In the genomic region with DNA sequence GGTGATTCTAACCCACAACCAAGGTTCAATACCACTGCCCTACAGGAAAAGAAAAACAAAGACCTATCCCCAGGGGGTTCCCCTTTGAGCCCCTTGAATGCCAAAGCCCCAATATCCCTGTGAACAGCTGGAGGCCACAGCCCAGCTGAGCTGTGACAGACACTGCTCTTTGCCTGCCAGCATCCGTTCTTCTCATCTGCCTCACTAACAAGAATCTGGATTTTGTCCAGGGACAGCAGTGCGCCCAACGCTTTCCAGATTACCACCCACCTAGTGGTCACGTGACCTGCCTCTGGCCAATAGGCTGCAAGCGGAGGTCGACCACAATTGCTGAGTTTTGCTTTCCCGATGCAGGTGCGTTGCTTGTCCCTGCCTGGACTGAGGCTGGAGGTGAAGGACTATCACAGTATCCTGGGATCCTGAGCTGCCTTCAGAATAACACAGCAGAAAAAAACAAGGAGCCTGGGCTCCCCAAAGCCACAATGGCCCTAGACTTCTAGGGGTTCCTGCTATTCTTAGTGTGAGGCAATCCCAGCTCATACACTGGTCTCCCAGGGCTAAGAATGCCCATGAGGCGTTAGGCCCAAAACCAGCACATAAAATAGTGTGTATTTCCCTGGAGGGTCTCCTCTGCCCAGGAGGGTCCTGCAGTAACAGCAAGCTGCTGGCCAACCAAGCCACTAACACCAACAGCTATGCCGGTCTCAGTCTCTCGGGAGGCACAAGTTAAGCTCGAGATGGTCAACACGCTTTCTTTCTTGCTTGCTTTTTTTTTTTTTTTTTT, we compare ENCODE assay signal across 1 cellular context.
TF ChIP-seq lines count a peak whose summit lies in the region.

No MANE protein-coding gene starts in this region.

TF ChIP-seq in WTC11, 78 proteins besides CTCF, POLR2A, EP300 and RAD21 (continued from another document):
- TF ChIP-seq, protein P1, sequence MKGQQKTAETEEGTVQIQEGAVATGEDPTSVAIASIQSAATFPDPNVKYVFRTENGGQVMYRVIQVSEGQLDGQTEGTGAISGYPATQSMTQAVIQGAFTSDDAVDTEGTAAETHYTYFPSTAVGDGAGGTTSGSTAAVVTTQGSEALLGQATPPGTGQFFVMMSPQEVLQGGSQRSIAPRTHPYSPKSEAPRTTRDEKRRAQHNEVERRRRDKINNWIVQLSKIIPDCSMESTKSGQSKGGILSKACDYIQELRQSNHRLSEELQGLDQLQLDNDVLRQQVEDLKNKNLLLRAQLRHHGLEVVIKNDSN (CRISPR knock-in tag; IDR thresholded peaks at IDR 0.05) = peak; percentile 94
- TF ChIP-seq FOXK1 (CRISPR knock-in tag; IDR thresholded peaks at IDR 0.05) (0 out of 2 replicates have a peak, but pooled peaks have one; percentile 37), ZBTB21 (CRISPR knock-in tag; IDR thresholded peaks at IDR 0.05; ENCODE audit: borderline replicate concordance) (no peak), GRHL2 (CRISPR knock-in tag; IDR thresholded peaks at IDR 0.05; ENCODE audit: insufficient replicate concordance, severe bottlenecking) (no peak), SP1 (CRISPR knock-in tag; conservative IDR thresholded peaks at IDR 0.05) (peak; percentile 38; the same call in 1 of the 2 replicates), TEAD1 (CRISPR knock-in tag; IDR thresholded peaks at IDR 0.05) (peak; percentile 72), ZNF416 (CRISPR knock-in tag; IDR thresholded peaks at IDR 0.05) (no peak), RELA (CRISPR knock-in tag; IDR thresholded peaks at IDR 0.05; ENCODE audit: borderline replicate concordance) (no peak), TEAD4 (CRISPR knock-in tag; IDR thresholded peaks at IDR 0.05) (no peak), IRF2 (CRISPR knock-in tag; IDR thresholded peaks at IDR 0.05; ENCODE audit: borderline replicate concordance, low read depth) (no peak), RORB (CRISPR knock-in tag; IDR thresholded peaks at IDR 0.05) (no peak), CBFB (CRISPR knock-in tag; IDR thresholded peaks at IDR 0.05; ENCODE audit: low read depth) (no peak), ELF4 (CRISPR knock-in tag; IDR thresholded peaks at IDR 0.05; ENCODE audit: low read depth) (no peak), ETV6 (CRISPR knock-in tag; IDR thresholded peaks at IDR 0.05) (peak; percentile 63; the same call in 1 of the 2 replicates)
- TF ChIP-seq, protein P2, sequence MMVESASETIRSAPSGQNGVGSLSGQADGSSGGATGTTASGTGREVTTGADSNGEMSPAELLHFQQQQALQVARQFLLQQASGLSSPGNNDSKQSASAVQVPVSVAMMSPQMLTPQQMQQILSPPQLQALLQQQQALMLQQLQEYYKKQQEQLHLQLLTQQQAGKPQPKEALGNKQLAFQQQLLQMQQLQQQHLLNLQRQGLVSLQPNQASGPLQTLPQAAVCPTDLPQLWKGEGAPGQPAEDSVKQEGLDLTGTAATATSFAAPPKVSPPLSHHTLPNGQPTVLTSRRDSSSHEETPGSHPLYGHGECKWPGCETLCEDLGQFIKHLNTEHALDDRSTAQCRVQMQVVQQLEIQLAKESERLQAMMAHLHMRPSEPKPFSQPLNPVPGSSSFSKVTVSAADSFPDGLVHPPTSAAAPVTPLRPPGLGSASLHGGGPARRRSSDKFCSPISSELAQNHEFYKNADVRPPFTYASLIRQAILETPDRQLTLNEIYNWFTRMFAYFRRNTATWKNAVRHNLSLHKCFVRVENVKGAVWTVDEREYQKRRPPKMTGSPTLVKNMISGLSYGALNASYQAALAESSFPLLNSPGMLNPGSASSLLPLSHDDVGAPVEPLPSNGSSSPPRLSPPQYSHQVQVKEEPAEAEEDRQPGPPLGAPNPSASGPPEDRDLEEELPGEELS (CRISPR knock-in tag; IDR thresholded peaks at IDR 0.05) = no peak
- TF ChIP-seq, protein P3, sequence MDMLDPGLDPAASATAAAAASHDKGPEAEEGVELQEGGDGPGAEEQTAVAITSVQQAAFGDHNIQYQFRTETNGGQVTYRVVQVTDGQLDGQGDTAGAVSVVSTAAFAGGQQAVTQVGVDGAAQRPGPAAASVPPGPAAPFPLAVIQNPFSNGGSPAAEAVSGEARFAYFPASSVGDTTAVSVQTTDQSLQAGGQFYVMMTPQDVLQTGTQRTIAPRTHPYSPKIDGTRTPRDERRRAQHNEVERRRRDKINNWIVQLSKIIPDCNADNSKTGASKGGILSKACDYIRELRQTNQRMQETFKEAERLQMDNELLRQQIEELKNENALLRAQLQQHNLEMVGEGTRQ (CRISPR knock-in tag; IDR thresholded peaks at IDR 0.05) = peak; percentile 95
- TF ChIP-seq, protein P4, sequence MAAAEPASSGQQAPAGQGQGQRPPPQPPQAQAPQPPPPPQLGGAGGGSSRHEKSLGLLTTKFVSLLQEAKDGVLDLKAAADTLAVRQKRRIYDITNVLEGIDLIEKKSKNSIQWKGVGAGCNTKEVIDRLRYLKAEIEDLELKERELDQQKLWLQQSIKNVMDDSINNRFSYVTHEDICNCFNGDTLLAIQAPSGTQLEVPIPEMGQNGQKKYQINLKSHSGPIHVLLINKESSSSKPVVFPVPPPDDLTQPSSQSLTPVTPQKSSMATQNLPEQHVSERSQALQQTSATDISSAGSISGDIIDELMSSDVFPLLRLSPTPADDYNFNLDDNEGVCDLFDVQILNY (CRISPR knock-in tag; IDR thresholded peaks at IDR 0.05) = no peak
- TF ChIP-seq, protein P5, sequence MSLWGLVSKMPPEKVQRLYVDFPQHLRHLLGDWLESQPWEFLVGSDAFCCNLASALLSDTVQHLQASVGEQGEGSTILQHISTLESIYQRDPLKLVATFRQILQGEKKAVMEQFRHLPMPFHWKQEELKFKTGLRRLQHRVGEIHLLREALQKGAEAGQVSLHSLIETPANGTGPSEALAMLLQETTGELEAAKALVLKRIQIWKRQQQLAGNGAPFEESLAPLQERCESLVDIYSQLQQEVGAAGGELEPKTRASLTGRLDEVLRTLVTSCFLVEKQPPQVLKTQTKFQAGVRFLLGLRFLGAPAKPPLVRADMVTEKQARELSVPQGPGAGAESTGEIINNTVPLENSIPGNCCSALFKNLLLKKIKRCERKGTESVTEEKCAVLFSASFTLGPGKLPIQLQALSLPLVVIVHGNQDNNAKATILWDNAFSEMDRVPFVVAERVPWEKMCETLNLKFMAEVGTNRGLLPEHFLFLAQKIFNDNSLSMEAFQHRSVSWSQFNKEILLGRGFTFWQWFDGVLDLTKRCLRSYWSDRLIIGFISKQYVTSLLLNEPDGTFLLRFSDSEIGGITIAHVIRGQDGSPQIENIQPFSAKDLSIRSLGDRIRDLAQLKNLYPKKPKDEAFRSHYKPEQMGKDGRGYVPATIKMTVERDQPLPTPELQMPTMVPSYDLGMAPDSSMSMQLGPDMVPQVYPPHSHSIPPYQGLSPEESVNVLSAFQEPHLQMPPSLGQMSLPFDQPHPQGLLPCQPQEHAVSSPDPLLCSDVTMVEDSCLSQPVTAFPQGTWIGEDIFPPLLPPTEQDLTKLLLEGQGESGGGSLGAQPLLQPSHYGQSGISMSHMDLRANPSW (CRISPR knock-in tag; conservative IDR thresholded peaks at IDR 0.05; ENCODE audit: low read depth) = no peak
- TF ChIP-seq, protein P6, sequence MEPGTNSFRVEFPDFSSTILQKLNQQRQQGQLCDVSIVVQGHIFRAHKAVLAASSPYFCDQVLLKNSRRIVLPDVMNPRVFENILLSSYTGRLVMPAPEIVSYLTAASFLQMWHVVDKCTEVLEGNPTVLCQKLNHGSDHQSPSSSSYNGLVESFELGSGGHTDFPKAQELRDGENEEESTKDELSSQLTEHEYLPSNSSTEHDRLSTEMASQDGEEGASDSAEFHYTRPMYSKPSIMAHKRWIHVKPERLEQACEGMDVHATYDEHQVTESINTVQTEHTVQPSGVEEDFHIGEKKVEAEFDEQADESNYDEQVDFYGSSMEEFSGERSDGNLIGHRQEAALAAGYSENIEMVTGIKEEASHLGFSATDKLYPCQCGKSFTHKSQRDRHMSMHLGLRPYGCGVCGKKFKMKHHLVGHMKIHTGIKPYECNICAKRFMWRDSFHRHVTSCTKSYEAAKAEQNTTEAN (CRISPR knock-in tag; IDR thresholded peaks at IDR 0.05) = no peak
- TF ChIP-seq, protein P7, sequence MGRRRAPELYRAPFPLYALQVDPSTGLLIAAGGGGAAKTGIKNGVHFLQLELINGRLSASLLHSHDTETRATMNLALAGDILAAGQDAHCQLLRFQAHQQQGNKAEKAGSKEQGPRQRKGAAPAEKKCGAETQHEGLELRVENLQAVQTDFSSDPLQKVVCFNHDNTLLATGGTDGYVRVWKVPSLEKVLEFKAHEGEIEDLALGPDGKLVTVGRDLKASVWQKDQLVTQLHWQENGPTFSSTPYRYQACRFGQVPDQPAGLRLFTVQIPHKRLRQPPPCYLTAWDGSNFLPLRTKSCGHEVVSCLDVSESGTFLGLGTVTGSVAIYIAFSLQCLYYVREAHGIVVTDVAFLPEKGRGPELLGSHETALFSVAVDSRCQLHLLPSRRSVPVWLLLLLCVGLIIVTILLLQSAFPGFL (CRISPR knock-in tag; IDR thresholded peaks at IDR 0.05; ENCODE audit: borderline replicate concordance) = no peak
- TF ChIP-seq, protein P8, sequence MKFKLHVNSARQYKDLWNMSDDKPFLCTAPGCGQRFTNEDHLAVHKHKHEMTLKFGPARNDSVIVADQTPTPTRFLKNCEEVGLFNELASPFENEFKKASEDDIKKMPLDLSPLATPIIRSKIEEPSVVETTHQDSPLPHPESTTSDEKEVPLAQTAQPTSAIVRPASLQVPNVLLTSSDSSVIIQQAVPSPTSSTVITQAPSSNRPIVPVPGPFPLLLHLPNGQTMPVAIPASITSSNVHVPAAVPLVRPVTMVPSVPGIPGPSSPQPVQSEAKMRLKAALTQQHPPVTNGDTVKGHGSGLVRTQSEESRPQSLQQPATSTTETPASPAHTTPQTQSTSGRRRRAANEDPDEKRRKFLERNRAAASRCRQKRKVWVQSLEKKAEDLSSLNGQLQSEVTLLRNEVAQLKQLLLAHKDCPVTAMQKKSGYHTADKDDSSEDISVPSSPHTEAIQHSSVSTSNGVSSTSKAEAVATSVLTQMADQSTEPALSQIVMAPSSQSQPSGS (CRISPR knock-in tag; IDR thresholded peaks at IDR 0.05; ENCODE audit: borderline replicate concordance, low read depth) = no peak
- TF ChIP-seq, protein P9, sequence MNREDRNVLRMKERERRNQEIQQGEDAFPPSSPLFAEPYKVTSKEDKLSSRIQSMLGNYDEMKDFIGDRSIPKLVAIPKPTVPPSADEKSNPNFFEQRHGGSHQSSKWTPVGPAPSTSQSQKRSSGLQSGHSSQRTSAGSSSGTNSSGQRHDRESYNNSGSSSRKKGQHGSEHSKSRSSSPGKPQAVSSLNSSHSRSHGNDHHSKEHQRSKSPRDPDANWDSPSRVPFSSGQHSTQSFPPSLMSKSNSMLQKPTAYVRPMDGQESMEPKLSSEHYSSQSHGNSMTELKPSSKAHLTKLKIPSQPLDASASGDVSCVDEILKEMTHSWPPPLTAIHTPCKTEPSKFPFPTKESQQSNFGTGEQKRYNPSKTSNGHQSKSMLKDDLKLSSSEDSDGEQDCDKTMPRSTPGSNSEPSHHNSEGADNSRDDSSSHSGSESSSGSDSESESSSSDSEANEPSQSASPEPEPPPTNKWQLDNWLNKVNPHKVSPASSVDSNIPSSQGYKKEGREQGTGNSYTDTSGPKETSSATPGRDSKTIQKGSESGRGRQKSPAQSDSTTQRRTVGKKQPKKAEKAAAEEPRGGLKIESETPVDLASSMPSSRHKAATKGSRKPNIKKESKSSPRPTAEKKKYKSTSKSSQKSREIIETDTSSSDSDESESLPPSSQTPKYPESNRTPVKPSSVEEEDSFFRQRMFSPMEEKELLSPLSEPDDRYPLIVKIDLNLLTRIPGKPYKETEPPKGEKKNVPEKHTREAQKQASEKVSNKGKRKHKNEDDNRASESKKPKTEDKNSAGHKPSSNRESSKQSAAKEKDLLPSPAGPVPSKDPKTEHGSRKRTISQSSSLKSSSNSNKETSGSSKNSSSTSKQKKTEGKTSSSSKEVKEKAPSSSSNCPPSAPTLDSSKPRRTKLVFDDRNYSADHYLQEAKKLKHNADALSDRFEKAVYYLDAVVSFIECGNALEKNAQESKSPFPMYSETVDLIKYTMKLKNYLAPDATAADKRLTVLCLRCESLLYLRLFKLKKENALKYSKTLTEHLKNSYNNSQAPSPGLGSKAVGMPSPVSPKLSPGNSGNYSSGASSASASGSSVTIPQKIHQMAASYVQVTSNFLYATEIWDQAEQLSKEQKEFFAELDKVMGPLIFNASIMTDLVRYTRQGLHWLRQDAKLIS (CRISPR knock-in tag; IDR thresholded peaks at IDR 0.05; ENCODE audit: borderline replicate concordance) = no peak
- TF ChIP-seq, protein P10, sequence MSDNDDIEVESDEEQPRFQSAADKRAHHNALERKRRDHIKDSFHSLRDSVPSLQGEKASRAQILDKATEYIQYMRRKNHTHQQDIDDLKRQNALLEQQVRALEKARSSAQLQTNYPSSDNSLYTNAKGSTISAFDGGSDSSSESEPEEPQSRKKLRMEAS (CRISPR knock-in tag; IDR thresholded peaks at IDR 0.05) = peak; percentile 65; the same call in 1 of the 2 replicates
TF ChIP-seq in WTC11: peak in this region for 9.
